Comparison of ENCODE assay signal across 9 cellular contexts in the genomic region with DNA sequence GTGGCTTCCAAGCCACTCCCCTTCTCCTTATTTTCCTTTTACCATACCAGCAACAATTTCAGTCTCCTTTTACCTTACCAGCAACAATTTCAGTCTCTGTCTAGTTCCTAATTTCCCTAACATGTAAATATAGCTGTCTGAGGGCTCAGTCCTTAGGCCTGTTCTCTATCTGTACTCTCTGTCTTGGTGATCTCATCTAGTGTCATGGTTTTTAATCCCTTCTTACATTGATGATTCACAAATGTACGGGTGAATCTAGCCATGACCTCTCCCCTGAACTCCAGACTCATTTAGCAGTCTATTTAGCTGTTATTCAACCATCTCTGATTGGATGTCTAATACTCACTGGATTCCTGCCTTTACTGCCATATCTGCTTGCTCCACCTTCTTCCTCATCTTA. TPM values are rescaled to one million over a fixed set of nuclear protein-coding genes. Genes with fewer than 3 reads are reported as not detected.
DNase-seq lines count a peak whose midpoint lies in the region; ATAC-seq and TF ChIP-seq lines count a peak whose summit lies in the region.
"Had no signal": no experiment of that assay in that cellular context is flagged by ENCODE, and none has a peak within 500 bp of the region (broad histone marks: within the 10 kb centered on the region; RNA-seq: fewer than 3 reads in every experiment).

No MANE protein-coding gene starts in this region.

- H3K4me3 Mint-ChIP-seq in T-helper 2 cell treated with Interferon-gamma antibody and Interleukin-4, amounts not matched to agents 5 μg/mL and 100 μg/mL, for 36 hours, result no peak overlapping the region

- H3K4me3 ChIP-seq in osteoblast (ENCODE audit: insufficient read depth, low read length), result no peak overlapping the region

- DNase-seq in RWPE1 (ENCODE audit: low spot score) (peak; percentile 88), osteoblast (ENCODE audit: insufficient read length, low spot score, missing footprints) (peak; percentile 45), NCI-H1105 (lab: John Stamatoyannopoulos, UW) (no peak), dermis blood vessel endothelial cell (no peak)
- no peak for DNase-seq in effector CD4-positive, alpha-beta T cell
- DNase-seq in T-helper 2 cell treated with Interferon-gamma antibody and Interleukin-4, amounts not matched to agents 5 μg/mL and 100 μg/mL, for 36 hours (ENCODE audit: low spot score), result no peak
- DNase-seq: activated CD4-positive, alpha-beta T cell treated with anti-CD3 and anti-CD28 coated beads for 48 hours had no signal

- no peaks in the 10 kb centered on the region for H3K9me3 Mint-ChIP-seq in T-helper 2 cell treated with Interferon-gamma antibody and Interleukin-4, amounts not matched to agents 5 μg/mL and 100 μg/mL, for 36 hours

- H3K4me2 ChIP-seq in osteoblast (ENCODE audit: insufficient read depth, low read length), result peak overlapping the region; percentile 29

- H3K4me1 Mint-ChIP-seq in T-helper 2 cell treated with Interferon-gamma antibody and Interleukin-4, amounts not matched to agents 5 μg/mL and 100 μg/mL, for 36 hours (ENCODE audit: low read depth), result peaks cover 1% of the 10 kb centered on the region

- TF ChIP-seq CTCF in RWPE1 (conservative IDR thresholded peaks at IDR 0.05; ENCODE audit: low read depth) (no peak), osteoblast (IDR thresholded peaks at IDR 0.05; ENCODE audit: extremely low read depth, low read depth, low read length) (no peak)

- no peak overlapping the region for H3K27ac Mint-ChIP-seq in T-helper 2 cell treated with Interferon-gamma antibody and Interleukin-4, amounts not matched to agents 5 μg/mL and 100 μg/mL, for 36 hours

- H3K9me3 ChIP-seq in osteoblast (ENCODE audit: low read depth, low read length), result no peaks in the 10 kb centered on the region

- H4K20me1 ChIP-seq in osteoblast (ENCODE audit: insufficient read depth, low read length), result no peaks in the 10 kb centered on the region

- H3K36me3 Mint-ChIP-seq in T-helper 2 cell treated with Interferon-gamma antibody and Interleukin-4, amounts not matched to agents 5 μg/mL and 100 μg/mL, for 36 hours (ENCODE audit: low read depth), result no peaks in the 10 kb centered on the region

- no peaks in the 10 kb centered on the region for H3K79me2 ChIP-seq in osteoblast (ENCODE audit: insufficient read depth, low read length)

- H3K27ac ChIP-seq in RWPE1, result no peak overlapping the region
- peak overlapping the region; percentile 72 for H3K27ac ChIP-seq in osteoblast (ENCODE audit: low read depth, low read length)

- peak; percentile 76 for ATAC-seq in GM18870 (IDR thresholded peaks at IDR 0.05; ENCODE audit: unreplicated experiment)
- peak; percentile 65 for ATAC-seq in HG02798 (IDR thresholded peaks at IDR 0.05; ENCODE audit: poor library complexity, unreplicated experiment)

- H3K4me1 ChIP-seq in osteoblast (ENCODE audit: insufficient read depth, low read length), result peaks cover 50% of the 10 kb centered on the region

- no peaks in the 10 kb centered on the region for H3K36me3 ChIP-seq in osteoblast (ENCODE audit: insufficient read depth, low read length)

- H3K27me3 Mint-ChIP-seq in T-helper 2 cell treated with Interferon-gamma antibody and Interleukin-4, amounts not matched to agents 5 μg/mL and 100 μg/mL, for 36 hours (ENCODE audit: low read depth), result peaks cover 13% of the 10 kb centered on the region

- CTCF ChIA-PET in RWPE1 (lab: Yijun Ruan, JAX), result interaction anchor here (0.6 kb wide), 2 partner anchors 145 to 297 kb away, joined by 3 read pairs; no protein-coding TSS in a partner anchor

- no peaks in the 10 kb centered on the region for H3K27me3 ChIP-seq in osteoblast (ENCODE audit: insufficient read depth, low read length)

- POLR2A ChIA-PET in RWPE1 (lab: Yijun Ruan, JAX; ENCODE audit: low non-redundant PET), result no interaction called here

- H2AFZ ChIP-seq in osteoblast (ENCODE audit: low read length), result peak overlapping the region; percentile 58

RNA-seq across cellular contexts. Expression of gene IL15, which starts 7.2 kb away (rescaled TPM):
- total RNA-seq in osteoblast (3.3 and 4.1 TPM in 2 replicates), dermis blood vessel endothelial cell (2.0 and 2.7 TPM in 2 replicates)

Comparison
In these comparisons a context has a peak if more than half of its experiments do, and no peak if none do; other contexts are left out.
1. DNase-seq: peak in RWPE1 (single experiment) and osteoblast (single experiment); none in effector CD4-positive, alpha-beta T cell (single experiment), T-helper 2 cell treated with Interferon-gamma antibody and Interleukin-4, amounts not matched to agents 5 μg/mL and 100 μg/mL, for 36 hours (single experiment), NCI-H1105 (single experiment) and dermis blood vessel endothelial cell (single experiment).